In genomic region chr15:73021139-73021621, GRCh38 we compare ENCODE assay signal across 21 cellular contexts. TPM values are rescaled to one million over a fixed set of nuclear protein-coding genes. Genes with fewer than 3 reads are reported as not detected.
A peak's percentile ranks its signal among the peaks of the same experiment; 100 is the strongest.
DNase-seq lines count a peak whose midpoint lies in the region; ATAC-seq, FAIRE-seq and TF ChIP-seq lines count a peak whose summit lies in the region.
"Had no signal": no experiment of that assay in that cellular context is flagged by ENCODE, and none has a peak within 500 bp of the region (broad histone marks: within the 10 kb centered on the region; RNA-seq: fewer than 3 reads in every experiment).

No MANE protein-coding gene starts in this region.

- no peaks in the 10 kb centered on the region for H4K20me1 ChIP-seq in IMR-90 (ENCODE audit: insufficient read depth, low read length)
- H4K20me1 ChIP-seq in PC-9 (ENCODE audit: insufficient read depth): no peaks in the 10 kb centered on the region

- H2BK120ac ChIP-seq in IMR-90 (ENCODE audit: low read depth, low read length): peak overlapping the region; percentile 86

- H3K56ac ChIP-seq in IMR-90 (ENCODE audit: extremely low read depth, insufficient read depth, low read length): no peak overlapping the region

- no peak overlapping the region for H3K18ac ChIP-seq in IMR-90 (ENCODE audit: low read depth, low read length)

- TF ChIP-seq CTCF in IMR-90 (conservative IDR thresholded peaks at IDR 0.05; ENCODE audit: low read depth, low read length) (no peak), dorsolateral prefrontal cortex (IDR thresholded peaks at IDR 0.05 in 54 of 56, conservative IDR thresholded peaks at IDR 0.05 in 2 of 56; ENCODE audit: low read depth in 1 of 56, partially characterized antibody in 56 of 56) (no peak), pancreas (IDR thresholded peaks at IDR 0.05) (no peak), PC-9 (conservative IDR thresholded peaks at IDR 0.05) (no peak)

- H2AK5ac ChIP-seq in IMR-90 (ENCODE audit: low read depth, low read length): peak overlapping the region; percentile 46; the same call in 1 of the 2 replicates

- BruUV-seq in IMR-90 (replicated peaks; lab: Mats Ljungman, UMichigan): no TSS peak
- no TSS peak for BruUV-seq in PC-9 (replicated peaks; lab: Mats Ljungman, UMichigan)

- H3K36me3 ChIP-seq in IMR-90 (ENCODE audit: control insufficient read depth, insufficient read depth, low read length): no peaks in the 10 kb centered on the region
- H3K36me3 ChIP-seq in pancreas: no peaks in the 10 kb centered on the region
- no peaks in the 10 kb centered on the region for H3K36me3 ChIP-seq in PC-9 (ENCODE audit: low read depth)
- H3K36me3 ChIP-seq: colonic mucosa, left lung, ovary, transverse colon had no signal

- H3K9me2 ChIP-seq in PC-9 (ENCODE audit: insufficient read depth): no peaks in the 10 kb centered on the region

- DNase-seq in IMR-90 (no peak), dorsolateral prefrontal cortex (no peak), iPS-NIHi7 (ENCODE audit: extremely low spot score) (peak; percentile 59), pancreas (peak in 1 of 6 donors; percentile 11), HUDEP-2 (lab: John Stamatoyannopoulos, UW; ENCODE audit: unreplicated experiment in 76 of 76) (no peak), COLO668 (lab: John Stamatoyannopoulos, UW; ENCODE audit: unreplicated experiment) (no peak), PC-9 (no peak)
- DNase-seq: activated naive CD8-positive, alpha-beta T cell treated with anti-CD3 and anti-CD28 coated beads for 36 hours; colonic mucosa; DND-41; HFFc6; left lung; NCI-H1048; NCI-H2107; NCI-H69; ovary; stimulated activated CD4-positive, alpha-beta T cell treated with anti-CD3 and anti-CD28 coated beads, Interleukin-1b, Interleukin-23, amount 100 ng/mL, for 48 hours; transverse colon had no signal

- dilution Hi-C loops in IMR-90 (cut with HindIII; ENCODE audit: low sequenced_read_pairs, unreplicated experiment): no loop called here

- FAIRE-seq in pancreas (lab: Jason Lieb, UNC): no peak
- FAIRE-seq: RCC 7860 had no signal

- no peaks in the 10 kb centered on the region for H3K27me3 ChIP-seq in IMR-90 (ENCODE audit: control insufficient read depth, insufficient read depth, low read length)
- H3K27me3 ChIP-seq in dorsolateral prefrontal cortex: no peaks in the 10 kb centered on the region
- no peaks in the 10 kb centered on the region for H3K27me3 ChIP-seq in pancreas
- peaks cover 59% of the 10 kb centered on the region for H3K27me3 ChIP-seq in PC-9 (ENCODE audit: insufficient read depth, low read depth)
- H3K27me3 ChIP-seq: colonic mucosa, ovary, transverse colon had no signal

- no peak for TF ChIP-seq POLR2A in IMR-90 (IDR thresholded peaks at IDR 0.05; ENCODE audit: low read depth, low read length)

- H3K23ac ChIP-seq in IMR-90 (ENCODE audit: low read depth, low read length): no peak overlapping the region

- no peaks in the 10 kb centered on the region for H3K79me2 ChIP-seq in PC-9 (ENCODE audit: low read depth)

- peak overlapping the region; percentile 76 for H4K91ac ChIP-seq in IMR-90 (ENCODE audit: insufficient read depth, low read depth, low read length)

- peak overlapping the region; percentile 50 for H2BK5ac ChIP-seq in IMR-90 (ENCODE audit: low read depth, low read length, poor library complexity, severe bottlenecking)

- H3K9me1 ChIP-seq in IMR-90 (ENCODE audit: insufficient read depth, low read length): peaks cover 9% of the 10 kb centered on the region

- H3K4me2 ChIP-seq in IMR-90 (ENCODE audit: low read depth, low read length) (peak overlapping the region; percentile 80), PC-9 (no peak overlapping the region)

- H3K4me3 ChIP-seq in IMR-90 (ENCODE audit: insufficient read depth, low read depth, low read length) (no peak overlapping the region), dorsolateral prefrontal cortex (peak overlapping the region in 31 of 59 donors; percentile 2 to 54 (median 20)), pancreas (no peak overlapping the region), PC-9 (no peak overlapping the region)
- H3K4me3 ChIP-seq: colonic mucosa, left lung, ovary, SK-N-MC, transverse colon had no signal

- H3K4me1 ChIP-seq in IMR-90 (ENCODE audit: control insufficient read depth, insufficient read depth, low read length) (peaks cover 17% of the 10 kb centered on the region), pancreas (no peaks in the 10 kb centered on the region), PC-9 (replicated peaks; ENCODE audit: insufficient read depth) (no peaks in the 10 kb centered on the region)
- H3K4me1 ChIP-seq: colonic mucosa, left lung, transverse colon had no signal

- no CpG with 5 or more reads among the region's 8 CpGs for WGBS in IMR-90 (ENCODE audit: extremely low coverage in 2 of 2, insufficient read length in 1 of 2), 2 experiments
- WGBS in pancreas, 2 donors: 69 to 71% methylated on average over 8 of the region's 8 CpGs

- peak overlapping the region in 1 of 2 experiments; percentile 59; a peak in 1 of 4 replicates for H4K8ac ChIP-seq in IMR-90 (ENCODE audit: low read depth in 2 of 2, low read length in 2 of 2)

- 0 out of 3 replicates have a peak overlapping the region, but pooled peaks have one; percentile 62 for H2BK15ac ChIP-seq in IMR-90 (ENCODE audit: low read depth, low read length)

- in situ Hi-C loops in IMR-90 (cut with MboI; ENCODE audit: low sequenced_read_pairs): no loop called here

- peak overlapping the region; percentile 79 for H2BK20ac ChIP-seq in IMR-90 (ENCODE audit: low read depth, low read length)

- no peak overlapping the region; the same call in 1 of the 2 replicates for H4K5ac ChIP-seq in IMR-90 (ENCODE audit: low read depth, low read length)

- H3K14ac ChIP-seq in IMR-90 (replicated peaks; ENCODE audit: low read depth, low read length): peak overlapping the region; percentile 66; the same call in 1 of the 2 replicates

- ATAC-seq in IMR-90 (ENCODE audit: low read depth): 0 out of 2 replicates have a peak, but pooled peaks have one; percentile 22
- peak in 3 of 4 donors; percentile 24 to 79 (median 74) for ATAC-seq in pancreas
- ATAC-seq in GM21825 (IDR thresholded peaks at IDR 0.05; ENCODE audit: unreplicated experiment): no peak
- ATAC-seq: left lung had no signal

- H3K9ac ChIP-seq in IMR-90 (ENCODE audit: low read depth, low read length): no peak overlapping the region

- no peak for TF ChIP-seq RAD21 in IMR-90 (IDR thresholded peaks at IDR 0.05; ENCODE audit: low read length)

- CTCF ChIA-PET in IMR-90 (lab: Yijun Ruan, JAX): no interaction called here
- CTCF ChIA-PET in PC-9 (lab: Charles Lee): no interaction called here

- no peaks in the 10 kb centered on the region for H3K9me3 ChIP-seq in IMR-90 (ENCODE audit: control insufficient read depth, insufficient read depth, low read length)
- no peaks in the 10 kb centered on the region for H3K9me3 ChIP-seq in pancreas
- no peaks in the 10 kb centered on the region for H3K9me3 ChIP-seq in PC-9 (ENCODE audit: insufficient read depth, low read depth)
- H3K9me3 ChIP-seq: colonic mucosa, left lung, ovary, transverse colon had no signal

- no peak overlapping the region for H2AK9ac ChIP-seq in IMR-90 (replicated peaks; ENCODE audit: low read depth, low read length, poor library complexity)

- intact Hi-C loops in IMR-90 (cut with micrococcal nuclease) (no loop called here), dorsolateral prefrontal cortex (cut with DNase I) (no loop called here), pancreas (cut with DNase I) (no loop called here), PC-9 (cut with micrococcal nuclease; ENCODE audit: unreplicated experiment) (no loop called here)

- H3K79me1 ChIP-seq in IMR-90 (ENCODE audit: low read depth in 1 of 2, low read length in 2 of 2): no peaks in the 10 kb centered on the region

- no peaks in the 10 kb centered on the region for H3F3A ChIP-seq in PC-9 (ENCODE audit: insufficient read depth, low read depth)

- H3K27ac ChIP-seq in IMR-90 (ENCODE audit: insufficient read depth, low read length): peak overlapping the region; percentile 49; the same call in 1 of the 2 replicates
- H3K27ac ChIP-seq in dorsolateral prefrontal cortex: peak overlapping the region in 22 of 59 donors; percentile 1 to 74 (median 40)
- H3K27ac ChIP-seq in pancreas: no peak overlapping the region
- H3K27ac ChIP-seq in PC-9: no peak overlapping the region
- H3K27ac ChIP-seq: colonic mucosa, left lung, ovary, SK-N-MC, transverse colon had no signal

- H2AFZ ChIP-seq in IMR-90 (replicated peaks; ENCODE audit: low read length, poor library complexity): peak overlapping the region; percentile 76
- H2AFZ ChIP-seq in PC-9: no peak overlapping the region

- H3K4ac ChIP-seq in IMR-90 (ENCODE audit: low read depth, low read length): peak overlapping the region; percentile 91

- POLR2A ChIA-PET in IMR-90 (lab: Charles Lee; ENCODE audit: unreplicated experiment): no interaction called here
- POLR2A ChIA-PET in PC-9 (lab: Charles Lee; ENCODE audit: unreplicated experiment): no interaction called here

TF ChIP-seq in IMR-90, 13 proteins besides CTCF, POLR2A, EP300 and RAD21:
- TF ChIP-seq NFE2L2 (IDR thresholded peaks at IDR 0.05; ENCODE audit: low read depth, low read length) (no peak), RFX5 (IDR thresholded peaks at IDR 0.05; ENCODE audit: low read depth, low read length) (no peak), CHD1 (IDR thresholded peaks at IDR 0.05; ENCODE audit: low read depth, low read length) (no peak), MAFK (IDR thresholded peaks at IDR 0.05; ENCODE audit: low read depth, low read length) (no peak), RCOR1 (IDR thresholded peaks at IDR 0.05; ENCODE audit: insufficient replicate concordance, low read length) (no peak), SMC3 (IDR thresholded peaks at IDR 0.05; ENCODE audit: low read depth, low read length) (no peak), MXI1 (IDR thresholded peaks at IDR 0.05; ENCODE audit: borderline replicate concordance, low read depth, low read length) (no peak), USF2 (IDR thresholded peaks at IDR 0.05; ENCODE audit: low read depth, low read length) (no peak), BHLHE40 (IDR thresholded peaks at IDR 0.05; ENCODE audit: low read depth, low read length) (no peak)

RNA-seq across cellular contexts. Expression of gene NEO1, which starts 31.1 kb away (rescaled TPM):
- 16.3 and 18.3 TPM in 2 replicates for total RNA-seq in IMR-90 (2012; rRNA removed)
- 18.5 and 19.3 TPM in 2 replicates for polyA plus RNA-seq in IMR-90 (2012; rRNA removed)
- polyA plus RNA-seq in IMR-90 (2012; cell fraction: cytosol; rRNA removed): 6.7 and 15.3 TPM in 2 replicates
- 14.0 and 17.8 TPM in 2 replicates for polyA plus RNA-seq in IMR-90 (2012; cell fraction: nucleus; rRNA removed; ENCODE audit: low replicate concordance)
- 100 to 1,000 TPM in 22 of 120 experiments, 10 to 100 TPM in 98; 53.3 to 164 (median 83.2) TPM for total RNA-seq in dorsolateral prefrontal cortex
- total RNA-seq in pancreas: 10 to 100 TPM; 15.8 to 30.7 (median 21.0) TPM
- polyA plus RNA-seq in pancreas: 10 to 100 TPM in 1 of 2 donors, 1 to 10 TPM in 1; 7.1 to 13.5 TPM
- total RNA-seq in PC-9 (2021): 4.1 and 5.2 TPM in 2 replicates

Comparison
In these comparisons a context has a peak if more than half of its experiments do, and no peak if none do; other contexts are left out.
1. H3K4me3 ChIP-seq: peak in dorsolateral prefrontal cortex (31 of 59); none in IMR-90 (single experiment), pancreas (0 of 4) and PC-9 (single experiment).